In the genomic region with DNA sequence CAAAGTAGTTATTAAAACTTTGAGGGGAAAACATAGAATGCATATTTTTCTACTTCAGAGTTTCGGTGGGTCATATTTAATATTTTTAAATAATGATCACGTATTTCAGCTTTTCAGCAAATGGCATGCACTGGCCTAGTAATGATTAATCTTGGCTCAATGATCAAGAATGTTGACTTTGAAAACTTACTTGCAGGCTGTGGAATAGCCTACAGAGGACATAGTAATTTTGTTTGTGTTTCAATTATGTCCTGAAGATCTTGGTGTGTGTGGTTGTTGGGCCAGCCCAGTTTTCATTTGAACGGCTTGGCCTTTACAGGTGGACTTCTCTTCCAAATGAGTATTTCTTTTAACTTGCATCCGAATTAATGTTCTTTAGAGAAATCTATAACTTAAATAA, we compare ENCODE assay signal across 12 cellular contexts.
"Had no signal": no experiment of that assay in that cellular context is flagged by ENCODE, and none has a peak within 500 bp of the region (broad histone marks: within the 10 kb centered on the region; RNA-seq: fewer than 3 reads in every experiment).

No MANE protein-coding gene starts in this region.

- H3K27me3 Mint-ChIP-seq: activated naive CD8-positive, alpha-beta T cell treated with anti-CD3 and anti-CD28 coated beads, Interleukin-2, amount 10 ng/mL, durations not matched to agents 7 days and 5 days; activated T-cell treated with anti-CD3 and anti-CD28 coated beads, Interleukin-2, amount 50 U/mL, for 24 hours; memory B cell had no signal

- H3K9me3 Mint-ChIP-seq: memory B cell had no signal

- H3K4me3 ChIP-seq: colonic mucosa, gastrocnemius medialis, stomach had no signal

- H3K27me3 ChIP-seq: colonic mucosa, gastrocnemius medialis, stomach had no signal

- H3K9me3 ChIP-seq: colonic mucosa, gastrocnemius medialis, stomach had no signal

- H3K4me1 ChIP-seq: colonic mucosa, gastrocnemius medialis had no signal

- DNase-seq: activated CD4-positive, alpha-beta T cell treated with anti-CD3 and anti-CD28 coated beads, Interleukin-2, amount 50 U/mL, for 4 hours; activated CD4-positive, CD25-positive, alpha-beta regulatory T cell treated with anti-CD3 and anti-CD28 coated beads, Interleukin-2, amount 50 U/mL, for 72 hours; activated gamma-delta T cell; activated naive CD8-positive, alpha-beta T cell treated with anti-CD3 and anti-CD28 coated beads, Interleukin-2, amount 10 ng/mL, durations not matched to agents 7 days and 5 days; activated T-cell treated with anti-CD3 and anti-CD28 coated beads, Interleukin-2, amount 50 U/mL, for 24 hours; anterior cingulate cortex; colonic mucosa; gastrocnemius medialis; left colon; stomach had no signal

- H3K36me3 ChIP-seq: colonic mucosa, gastrocnemius medialis, stomach had no signal

- ATAC-seq: gastrocnemius medialis, left colon had no signal

- H3K27ac Mint-ChIP-seq: activated naive CD8-positive, alpha-beta T cell treated with anti-CD3 and anti-CD28 coated beads, Interleukin-2, amount 10 ng/mL, durations not matched to agents 7 days and 5 days; memory B cell had no signal

- H3K4me3 Mint-ChIP-seq: activated naive CD8-positive, alpha-beta T cell treated with anti-CD3 and anti-CD28 coated beads, Interleukin-2, amount 10 ng/mL, durations not matched to agents 7 days and 5 days; activated T-cell treated with anti-CD3 and anti-CD28 coated beads, Interleukin-2, amount 50 U/mL, for 24 hours; memory B cell; neural crest cell had no signal

- H3K27ac ChIP-seq: colonic mucosa, gastrocnemius medialis had no signal
